ENCODE assay signal across 20 cellular contexts in the genomic region with DNA sequence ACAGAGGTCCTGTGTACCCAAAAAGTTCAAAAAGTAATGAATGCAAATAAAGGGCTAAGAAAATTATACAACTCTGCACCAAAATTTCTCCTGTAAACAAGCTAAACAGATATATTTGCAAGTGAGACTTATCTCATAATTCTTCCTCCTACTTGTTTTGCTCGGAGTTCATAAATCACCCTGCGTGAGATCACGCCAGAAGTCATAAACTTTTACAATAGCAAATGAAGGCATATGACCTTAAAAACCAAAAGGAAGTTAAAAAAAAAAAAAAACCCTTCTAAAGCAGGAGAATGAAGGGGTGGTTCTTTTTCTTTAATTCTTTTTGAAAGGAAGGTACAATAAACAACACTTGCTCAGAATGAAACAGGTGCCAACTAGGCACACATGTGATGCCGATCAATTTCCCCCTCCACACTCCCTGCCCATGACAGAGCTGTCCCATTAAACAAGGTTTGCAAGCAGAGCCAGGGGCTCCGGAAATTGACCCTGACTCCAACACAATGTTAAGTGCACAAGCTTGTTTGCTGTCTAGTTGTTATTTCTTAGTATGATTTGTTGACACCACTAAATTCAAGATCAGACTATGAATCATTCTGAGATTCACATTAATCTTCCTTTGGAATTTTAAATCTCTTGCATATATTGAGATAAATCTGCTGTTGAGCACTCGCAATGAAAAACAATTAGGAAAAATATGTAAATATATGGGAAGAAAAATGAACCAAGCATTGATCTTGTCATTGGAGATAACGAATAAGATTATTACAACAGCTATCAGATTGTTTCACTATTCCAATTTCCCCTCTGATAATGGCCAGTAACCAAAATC. TPM values are rescaled to one million over a fixed set of nuclear protein-coding genes. Genes with fewer than 3 reads are reported as not detected.
A peak's percentile ranks its signal among the peaks of the same experiment; 100 is the strongest.
DNase-seq lines count a peak whose midpoint lies in the region; ATAC-seq, FAIRE-seq and TF ChIP-seq lines count a peak whose summit lies in the region.
"Had no signal": no experiment of that assay in that cellular context is flagged by ENCODE, and none has a peak within 500 bp of the region (broad histone marks: within the 10 kb centered on the region; RNA-seq: fewer than 3 reads in every experiment).

No MANE protein-coding gene starts in this region.

- H3K36me3 Mint-ChIP-seq in WTC11 = peaks cover 36% of the 10 kb centered on the region

- H3K4me3 ChIP-seq in skeletal muscle tissue (ENCODE audit: low read length in 3 of 3) = peak overlapping the region in 2 of 3 donors; percentile 23 to 45

- no peaks in the 10 kb centered on the region for H3K27me3 Mint-ChIP-seq in WTC11 (ENCODE audit: low read depth)

- peaks cover 4% of the 10 kb centered on the region for H3K4me1 Mint-ChIP-seq in WTC11

- peak overlapping the region in 2 of 3 donors; percentile 10 to 19 for H3K9ac ChIP-seq in skeletal muscle tissue (ENCODE audit: low read depth in 1 of 3, low read length in 3 of 3)

- no peak overlapping the region for H3K4me3 Mint-ChIP-seq in WTC11

- peaks cover 8 to 33% (median 13%) of the 10 kb centered on the region in 3 donors for H3K36me3 ChIP-seq in skeletal muscle tissue (ENCODE audit: control insufficient read depth in 3 of 3, insufficient read depth in 3 of 3, low read length in 3 of 3)

- peak overlapping the region; percentile 51 for H3K27ac Mint-ChIP-seq in WTC11

- POLR2A ChIA-PET in WTC11 (lab: Charles Lee) = no interaction called here

- no peaks in the 10 kb centered on the region for H3K9me3 Mint-ChIP-seq in WTC11

- ATAC-seq in WTC11 (no peak), GM18867 (IDR thresholded peaks at IDR 0.05; ENCODE audit: unreplicated experiment) (no peak), HG03469 (IDR thresholded peaks at IDR 0.05; ENCODE audit: unreplicated experiment) (no peak), sciatic nerve (no peak)

- H3K9me3 ChIP-seq in skeletal muscle tissue (ENCODE audit: control insufficient read depth in 3 of 3, low read length in 3 of 3) = no peaks in the 10 kb centered on the region

- intact Hi-C loops in sciatic nerve (cut with DNase I) = no loop called here

- TF ChIP-seq CTCF in WTC11 (IDR thresholded peaks at IDR 0.05) = no peak

- H3K27ac ChIP-seq in skeletal muscle tissue (ENCODE audit: low read depth, low read length) = peak overlapping the region; percentile 34

- H3K4me1 ChIP-seq in skeletal muscle tissue (ENCODE audit: control insufficient read depth in 3 of 3, insufficient read depth in 3 of 3, low read length in 3 of 3) = peaks cover 5 to 13% (median 9%) of the 10 kb centered on the region in 3 donors

- peak; percentile 48 for FAIRE-seq in endometrium (lab: Jason Lieb, UNC)
- FAIRE-seq: GM18507, H1 had no signal

- DNase-seq in WTC11 (ENCODE audit: low spot score) (no peak), lung microvascular endothelial cell (ENCODE audit: low read depth in 2 of 2) (peak; percentile 62 to 76), cerebellar cortex (ENCODE audit: low spot score) (no peak), sciatic nerve (ENCODE audit: low spot score) (no peak)
- DNase-seq: C1 segment of cervical spinal cord, DMS79, KBM-7, NCI-H1436, NCI-H1930, NCI-H226, NCI-H524, NCI-H82, OCI-M1, SHP77 had no signal

- no peaks in the 10 kb centered on the region for H3K27me3 ChIP-seq in skeletal muscle tissue (ENCODE audit: control insufficient read depth in 3 of 3, insufficient read depth in 3 of 3, low read length in 3 of 3)

- CTCF ChIA-PET in WTC11 (lab: Charles Lee) = interaction anchor here (0.7 kb wide), 1 partner anchor 228 kb away, joined by 3 read pairs; no protein-coding TSS in a partner anchor

TF ChIP-seq in WTC11, 78 proteins besides CTCF, POLR2A, EP300 and RAD21:
- TF ChIP-seq ZNF512 (CRISPR knock-in tag; IDR thresholded peaks at IDR 0.05; ENCODE audit: borderline replicate concordance) = no peak
- TF ChIP-seq FOXP1 (CRISPR knock-in tag; IDR thresholded peaks at IDR 0.05; ENCODE audit: borderline replicate concordance) = no peak
- no peak for TF ChIP-seq TP53 (CRISPR knock-in tag; IDR thresholded peaks at IDR 0.05)
- TF ChIP-seq, protein P1, sequence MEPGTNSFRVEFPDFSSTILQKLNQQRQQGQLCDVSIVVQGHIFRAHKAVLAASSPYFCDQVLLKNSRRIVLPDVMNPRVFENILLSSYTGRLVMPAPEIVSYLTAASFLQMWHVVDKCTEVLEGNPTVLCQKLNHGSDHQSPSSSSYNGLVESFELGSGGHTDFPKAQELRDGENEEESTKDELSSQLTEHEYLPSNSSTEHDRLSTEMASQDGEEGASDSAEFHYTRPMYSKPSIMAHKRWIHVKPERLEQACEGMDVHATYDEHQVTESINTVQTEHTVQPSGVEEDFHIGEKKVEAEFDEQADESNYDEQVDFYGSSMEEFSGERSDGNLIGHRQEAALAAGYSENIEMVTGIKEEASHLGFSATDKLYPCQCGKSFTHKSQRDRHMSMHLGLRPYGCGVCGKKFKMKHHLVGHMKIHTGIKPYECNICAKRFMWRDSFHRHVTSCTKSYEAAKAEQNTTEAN (CRISPR knock-in tag; IDR thresholded peaks at IDR 0.05) = no peak

RNA-seq across cellular contexts. Expression of gene DROSHA, which starts 46.3 kb away (rescaled TPM):
- 102 to 125 TPM (median 110 TPM) in 3 replicates for total RNA-seq in WTC11 (2021)
- 28.3 and 43.7 TPM in 2 replicates for total RNA-seq in lung microvascular endothelial cell
- total RNA-seq in skeletal muscle tissue = 67.3 TPM
- 69.8 TPM for total RNA-seq in sciatic nerve

RNA-seq across cellular contexts. Expression of gene C5orf22, which starts 46.5 kb away (rescaled TPM):
- total RNA-seq in WTC11 (2021) (30.8 to 40.6 TPM (median 36.6 TPM) in 3 replicates), lung microvascular endothelial cell (10.2 and 14.7 TPM in 2 replicates), skeletal muscle tissue (13.0 TPM), sciatic nerve (19.7 TPM)

Comparison
In these comparisons a context has a peak if more than half of its experiments do, and no peak if none do; other contexts are left out.
1. DNase-seq: peak in lung microvascular endothelial cell (2 of 2); none in WTC11 (single experiment), cerebellar cortex (single experiment) and sciatic nerve (single experiment).